ENCODE assay signal across 8 cellular contexts in the genomic region with DNA sequence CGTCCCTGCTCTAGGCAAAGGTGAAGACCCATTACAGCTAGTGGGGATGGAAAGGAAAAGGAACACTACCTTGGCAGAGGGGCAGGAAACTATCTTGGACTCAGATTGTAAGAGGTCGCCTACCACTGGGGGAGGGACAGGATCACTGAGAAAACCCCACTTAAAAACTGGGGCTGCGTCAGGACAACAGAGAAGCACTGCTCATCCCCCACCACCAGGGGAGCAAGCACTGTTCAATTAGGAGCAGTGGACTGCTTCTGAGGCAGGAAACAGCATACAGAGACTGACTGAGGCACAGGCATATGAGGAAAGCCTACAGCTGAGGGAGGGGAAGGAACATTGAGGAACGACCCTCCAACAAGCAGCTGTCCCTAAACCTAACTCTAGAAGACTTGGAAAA. TPM values are rescaled to one million over a fixed set of nuclear protein-coding genes. Genes with fewer than 3 reads are reported as not detected.
DNase-seq lines count a peak whose midpoint lies in the region; ATAC-seq, FAIRE-seq and TF ChIP-seq lines count a peak whose summit lies in the region.

No MANE protein-coding gene starts in this region.

- H3K36me3 ChIP-seq in KMS-11 (ENCODE audit: insufficient read depth) (no peaks in the 10 kb centered on the region), endothelial cell of umbilical vein (ENCODE audit: control insufficient read depth in 2 of 2, extremely low read depth in 1 of 2, insufficient read depth in 2 of 2, low read length in 2 of 2) (peaks cover 0 to 3% of the 10 kb centered on the region in 2 experiments)

- H3K4me3 ChIP-seq in KMS-11 (IDR thresholded peaks at IDR 0.05; ENCODE audit: insufficient read depth, low read depth, low read length) (no peak overlapping the region), endothelial cell of umbilical vein (replicated peaks in 1 of 3; ENCODE audit: insufficient read depth in 1 of 3, low read depth in 1 of 3, low read length in 3 of 3) (no peak overlapping the region)

- intact Hi-C loops in endothelial cell of umbilical vein (cut with micrococcal nuclease) = no loop called here

- no peaks in the 10 kb centered on the region for H3K9me1 ChIP-seq in endothelial cell of umbilical vein (replicated peaks; ENCODE audit: control insufficient read depth, extremely low read depth, insufficient read depth, low read length)

- no peak for DNase-seq in endothelial cell of umbilical vein (ENCODE audit: low read depth, low spot score)
- peak; percentile 37 for DNase-seq in urothelium cell line (ENCODE audit: low spot score)
- DNase-seq in frontal cortex (ENCODE audit: low spot score in 2 of 2) = no peak
- DNase-seq in NCI-H187 treated with DMSO at 0.1 percent for 48 hours (lab: John Stamatoyannopoulos, UW) = no peak
- DNase-seq in DMS79 treated with DMSO at 0.1 percent for 48 hours (lab: John Stamatoyannopoulos, UW) = no peak

- H3K4me2 ChIP-seq in KMS-11 (no peak overlapping the region), endothelial cell of umbilical vein (ENCODE audit: insufficient read depth, low read length) (no peak overlapping the region)

- no peaks in the 10 kb centered on the region for H3K27me3 ChIP-seq in KMS-11 (ENCODE audit: insufficient read depth, low read depth)
- no peaks in the 10 kb centered on the region for H3K27me3 ChIP-seq in endothelial cell of umbilical vein (ENCODE audit: control insufficient read depth in 2 of 2, insufficient read depth in 2 of 2, low read length in 2 of 2)

- no peaks in the 10 kb centered on the region for H3K79me2 ChIP-seq in KMS-11 (ENCODE audit: insufficient read depth, low read depth)
- no peaks in the 10 kb centered on the region for H3K79me2 ChIP-seq in endothelial cell of umbilical vein (ENCODE audit: control insufficient read depth, insufficient read depth, low read length)

- FAIRE-seq in endothelial cell of umbilical vein (lab: Jason Lieb, UNC) (no peak), urothelium cell line (lab: Jason Lieb, UNC) (no peak), frontal cortex (lab: Jason Lieb, UNC) (no peak)

- POLR2A ChIA-PET in endothelial cell of umbilical vein (lab: Charles Lee) = no interaction called here

- H3K4me1 ChIP-seq in KMS-11 (ENCODE audit: low read depth, poor library complexity, severe bottlenecking) (no peaks in the 10 kb centered on the region), endothelial cell of umbilical vein (ENCODE audit: control insufficient read depth, extremely low read depth, insufficient read depth, low read length) (no peaks in the 10 kb centered on the region)

- TF ChIP-seq CTCF in KMS-11 (conservative IDR thresholded peaks at IDR 0.05; ENCODE audit: low read depth, low read length) (peak; percentile 21; the same call in 1 of the 2 replicates), endothelial cell of umbilical vein (IDR thresholded peaks at IDR 0.05; ENCODE audit: extremely low read depth in 1 of 2, insufficient read depth in 1 of 2, low read depth in 1 of 2, low read length in 2 of 2) (peak; percentile 19 to 23)

- ATAC-seq in GM18498 (IDR thresholded peaks at IDR 0.05; ENCODE audit: unreplicated experiment) = peak; percentile 87
- ATAC-seq in GM21529 (IDR thresholded peaks at IDR 0.05; ENCODE audit: unreplicated experiment) = peak; percentile 94

- H2AFZ ChIP-seq in KMS-11 (ENCODE audit: low read depth) (no peak overlapping the region), endothelial cell of umbilical vein (ENCODE audit: low read depth, low read length) (no peak overlapping the region)

- H3K9ac ChIP-seq in KMS-11 (no peak overlapping the region), endothelial cell of umbilical vein (replicated peaks; ENCODE audit: extremely low read depth, insufficient read depth, low read length) (no peak overlapping the region)

- CTCF ChIA-PET in endothelial cell of umbilical vein (lab: Charles Lee) = interaction anchor here (1.1 kb wide), 1 partner anchor 131 kb away, joined by 3 read pairs; no protein-coding TSS in a partner anchor

- dilution Hi-C loops in endothelial cell of umbilical vein (cut with MboI; ENCODE audit: extremely low pct_ligation_motif_present, low sequenced_read_pairs) = no loop called here

- no peak overlapping the region for H3K27ac ChIP-seq in KMS-11
- no peak overlapping the region for H3K27ac ChIP-seq in endothelial cell of umbilical vein (ENCODE audit: insufficient read depth, low read depth, low read length)

- no peaks in the 10 kb centered on the region for H4K20me1 ChIP-seq in KMS-11 (ENCODE audit: insufficient read depth)
- H4K20me1 ChIP-seq in endothelial cell of umbilical vein (replicated peaks; ENCODE audit: control insufficient read depth, extremely low read depth, insufficient read depth, low read length) = no peaks in the 10 kb centered on the region

- TF ChIP-seq POLR2A in endothelial cell of umbilical vein (IDR thresholded peaks at IDR 0.05; ENCODE audit: low read depth, low read length) = no peak

- no TSS peak for BruUV-seq in endothelial cell of umbilical vein (replicated peaks; lab: Mats Ljungman, UMichigan)

- no peaks in the 10 kb centered on the region for H3K9me3 ChIP-seq in endothelial cell of umbilical vein (replicated peaks; ENCODE audit: control insufficient read depth, insufficient read depth, low read length)

TF ChIP-seq in endothelial cell of umbilical vein, 7 proteins besides CTCF, POLR2A, EP300 and RAD21:
- TF ChIP-seq FOS (IDR thresholded peaks at IDR 0.05; ENCODE audit: borderline replicate concordance, insufficient read depth, low read length) = no peak
- TF ChIP-seq JUN (IDR thresholded peaks at IDR 0.05; ENCODE audit: borderline replicate concordance, insufficient read depth, insufficient read length, low read depth) = no peak
- no peak for TF ChIP-seq GATA2 (IDR thresholded peaks at IDR 0.05; ENCODE audit: insufficient read depth, insufficient read length, low read depth, low read length)
- TF ChIP-seq, protein P1, sequence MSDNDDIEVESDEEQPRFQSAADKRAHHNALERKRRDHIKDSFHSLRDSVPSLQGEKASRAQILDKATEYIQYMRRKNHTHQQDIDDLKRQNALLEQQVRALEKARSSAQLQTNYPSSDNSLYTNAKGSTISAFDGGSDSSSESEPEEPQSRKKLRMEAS (IDR thresholded peaks at IDR 0.05; ENCODE audit: insufficient read depth, insufficient read length) = no peak
- no peak for TF ChIP-seq MYC (IDR thresholded peaks at IDR 0.05; ENCODE audit: low read depth, low read length)
- TF ChIP-seq EZH2 (IDR thresholded peaks at IDR 0.05; ENCODE audit: borderline replicate concordance, low read depth, low read length, severe bottlenecking) = no peak
- TF ChIP-seq POLR2AphosphoS5 (IDR thresholded peaks at IDR 0.05; ENCODE audit: insufficient read depth, low read depth, low read length) = no peak

RNA-seq across cellular contexts. Expression of a gene that starts 20.8 kb away (rescaled TPM):
- total RNA-seq in endothelial cell of umbilical vein (40.1 and 41.3 TPM in 2 replicates), frontal cortex (53.0 TPM)
- polyA plus RNA-seq in endothelial cell of umbilical vein = 10.5 and 13.3 TPM in 2 replicates
- polyA plus RNA-seq in endothelial cell of umbilical vein (2011; cell fraction: cytosol; rRNA removed) = 18.3 and 22.7 TPM in 2 replicates
- polyA plus RNA-seq in endothelial cell of umbilical vein (2011; cell fraction: nucleus; rRNA removed) = 14.8 and 16.6 TPM in 2 replicates
- polyA plus RNA-seq in endothelial cell of umbilical vein (2012) = 24.6 and 38.2 TPM in 2 replicates
- 20.8 and 22.5 TPM in 2 replicates for polyA minus RNA-seq in endothelial cell of umbilical vein
- 43.5 TPM for polyA minus RNA-seq in endothelial cell of umbilical vein (2011; cell fraction: cytosol; rRNA and poly(A)+ RNA removed)
- 11.1 and 12.8 TPM in 2 replicates for polyA minus RNA-seq in endothelial cell of umbilical vein (2011; cell fraction: nucleus; rRNA and poly(A)+ RNA removed)
